Comparison of ENCODE assay signal across 26 cellular contexts in the genomic region with DNA sequence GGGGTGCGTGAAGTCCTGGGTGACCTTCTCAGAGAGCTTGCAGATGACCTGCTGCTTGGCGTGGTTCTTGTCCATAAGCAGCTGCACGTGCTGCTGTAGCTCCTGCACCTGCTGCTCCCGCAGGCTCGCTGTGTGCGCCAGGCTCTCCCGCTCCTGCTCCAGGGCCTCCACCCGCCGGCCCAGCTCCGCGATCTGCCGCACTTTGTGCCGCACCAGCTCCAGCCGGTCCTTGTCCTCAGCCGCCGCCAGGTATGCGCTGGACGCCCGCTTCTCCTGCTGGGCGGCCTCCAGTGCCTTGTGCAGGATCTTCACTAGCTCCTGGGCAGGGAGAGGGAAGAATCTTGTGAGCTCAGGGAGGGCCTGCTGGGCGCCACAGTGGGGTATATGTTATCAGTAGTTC. TPM values are rescaled to one million over a fixed set of nuclear protein-coding genes. Genes with fewer than 3 reads are reported as not detected.
A peak's percentile ranks its signal among the peaks of the same experiment; 100 is the strongest.
DNase-seq lines count a peak whose midpoint lies in the region; ATAC-seq, FAIRE-seq and TF ChIP-seq lines count a peak whose summit lies in the region.
"Had no signal": no experiment of that assay in that cellular context is flagged by ENCODE, and none has a peak within 500 bp of the region (broad histone marks: within the 10 kb centered on the region; RNA-seq: fewer than 3 reads in every experiment).

No MANE protein-coding gene starts in this region.

- peaks cover 33% of the 10 kb centered on the region for H3K4me1 ChIP-seq in mammary epithelial cell (ENCODE audit: insufficient read depth, low read length)
- H3K4me1 ChIP-seq in PC-9 (replicated peaks; ENCODE audit: insufficient read depth): peaks cover 90% of the 10 kb centered on the region
- H3K4me1 ChIP-seq in H1 (replicated peaks in 1 of 4; ENCODE audit: control insufficient read depth in 3 of 4, insufficient read depth in 4 of 4, low read length in 3 of 4): peaks cover 8 to 28% (median 16%) of the 10 kb centered on the region in 4 experiments
- peaks cover 0 to 10% (median 0%) of the 10 kb centered on the region in 6 donors for H3K4me1 ChIP-seq in spleen
- H3K4me1 ChIP-seq: BLaER1 had no signal

- no peak overlapping the region for H3K27ac ChIP-seq in mammary epithelial cell (ENCODE audit: insufficient read depth, low read depth, low read length)
- peak overlapping the region; percentile 93 for H3K27ac ChIP-seq in PC-9
- H3K27ac ChIP-seq in H1 (ENCODE audit: low read depth, low read length): no peak overlapping the region
- no peak overlapping the region for H3K27ac ChIP-seq in spleen
- H3K27ac ChIP-seq: 22Rv1, BLaER1, HL-60, KMS-11, SJCRH30 had no signal

- no peak overlapping the region for H4K8ac ChIP-seq in H1 (ENCODE audit: extremely low read depth, insufficient read depth, low read length)

- H3K4me2 ChIP-seq in mammary epithelial cell (ENCODE audit: insufficient read depth, low read depth, low read length): no peak overlapping the region
- peak overlapping the region; percentile 69; the same call in 1 of the 2 replicates for H3K4me2 ChIP-seq in PC-9
- no peak overlapping the region for H3K4me2 ChIP-seq in H1 (ENCODE audit: insufficient read depth in 1 of 2, low read depth in 2 of 2, low read length in 2 of 2)
- H3K4me2 ChIP-seq: BLaER1, KMS-11 had no signal

- no peak overlapping the region for H4K5ac ChIP-seq in H1 (ENCODE audit: insufficient read length, low read depth, low read length)

- H4K20me1 ChIP-seq in mammary epithelial cell (ENCODE audit: insufficient read depth, low read length) (no peaks in the 10 kb centered on the region), PC-9 (ENCODE audit: insufficient read depth) (no peaks in the 10 kb centered on the region), H1 (replicated peaks in 1 of 2; ENCODE audit: control insufficient read depth in 1 of 2, insufficient read depth in 2 of 2, low read length in 2 of 2) (no peaks in the 10 kb centered on the region)
- H4K20me1 ChIP-seq: BLaER1 had no signal

- BruUV-seq in MCF 10A (replicated peaks; lab: Mats Ljungman, UMichigan): no TSS peak
- no TSS peak for BruUV-seq in mammary epithelial cell (replicated peaks; lab: Mats Ljungman, UMichigan)
- BruUV-seq in PC-9 (replicated peaks; lab: Mats Ljungman, UMichigan): no TSS peak

- no peak for ATAC-seq in HG03039 (IDR thresholded peaks at IDR 0.05; ENCODE audit: unreplicated experiment)
- no peak for ATAC-seq in GM18870 (IDR thresholded peaks at IDR 0.05; ENCODE audit: unreplicated experiment)
- ATAC-seq: CD8-positive, alpha-beta T cell; GM12878; Panc1 had no signal

- H3K27me3 Mint-ChIP-seq in MCF 10A (ENCODE audit: insufficient read depth, unreplicated experiment): no peaks in the 10 kb centered on the region

- H3K4me3 ChIP-seq in mammary epithelial cell (replicated peaks in 1 of 3; ENCODE audit: insufficient read depth in 1 of 3, low read depth in 2 of 3, low read length in 3 of 3) (no peak overlapping the region), PC-9 (no peak overlapping the region), H1 (ENCODE audit: extremely low read depth in 1 of 4, insufficient read depth in 2 of 4, low read depth in 3 of 4, low read length in 4 of 4) (no peak overlapping the region), spleen (no peak overlapping the region)
- H3K4me3 ChIP-seq: BLaER1, GM12878, SJCRH30 had no signal

- no peak overlapping the region for H3K18ac ChIP-seq in H1 (ENCODE audit: extremely low read depth, low read length)

- H3K9me2 ChIP-seq in PC-9 (ENCODE audit: insufficient read depth): no peaks in the 10 kb centered on the region

- H3K23ac ChIP-seq in H1 (ENCODE audit: insufficient read length): no peak overlapping the region

- H3K4me3 Mint-ChIP-seq in MCF 10A (ENCODE audit: unreplicated experiment): no peak overlapping the region
- H3K4me3 Mint-ChIP-seq: CD8-positive, alpha-beta T cell had no signal

- WGBS in mammary epithelial cell (ENCODE audit: low coverage, missing lambda C conversion rate): 100% methylated on average over 10 of the region's 21 CpGs
- 89% methylated on average over 19 of the region's 21 CpGs; no CpG with 5 or more reads in 1 of the 2 experiments for WGBS in H1 (ENCODE audit: extremely low coverage in 1 of 2, insufficient coverage in 1 of 2, insufficient read length in 1 of 2, insufficient replicate concordance in 2 of 2, low coverage in 1 of 2, low lambda C conversion rate in 2 of 2, missing lambda C conversion rate in 1 of 2), 2 experiments
- WGBS in spleen, 5 donors: 94 to 99% (median 96%) methylated on average over 21 of the region's 21 CpGs

- peak overlapping the region; percentile 98; the same call in 1 of the 2 replicates for H2BK12ac ChIP-seq in H1 (ENCODE audit: low read depth, low read length)

- H3K27me3 ChIP-seq in mammary epithelial cell (ENCODE audit: insufficient read depth, low read length) (no peaks in the 10 kb centered on the region), PC-9 (ENCODE audit: insufficient read depth, low read depth) (no peaks in the 10 kb centered on the region), H1 (replicated peaks in 1 of 4; ENCODE audit: control insufficient read depth in 3 of 4, extremely low read depth in 1 of 4, insufficient read depth in 3 of 4, low read length in 3 of 4) (no peaks in the 10 kb centered on the region), spleen (replicated peaks in 1 of 7) (no peaks in the 10 kb centered on the region)
- H3K27me3 ChIP-seq: BLaER1, SJCRH30 had no signal

- no peak overlapping the region for H2AFZ ChIP-seq in mammary epithelial cell (ENCODE audit: low read depth, low read length)
- H2AFZ ChIP-seq in PC-9: no peak overlapping the region
- no peak overlapping the region for H2AFZ ChIP-seq in H1 (ENCODE audit: low read length)

- TF ChIP-seq CTCF in MCF 10A (IDR thresholded peaks at IDR 0.05; ENCODE audit: unreplicated experiment): no peak
- no peak for TF ChIP-seq CTCF in mammary epithelial cell (conservative IDR thresholded peaks at IDR 0.05 in 1 of 2, IDR thresholded peaks at IDR 0.05 in 1 of 2; ENCODE audit: extremely low read depth in 1 of 2, insufficient read depth in 1 of 2, low read depth in 1 of 2, low read length in 2 of 2)
- TF ChIP-seq CTCF in PC-9 (conservative IDR thresholded peaks at IDR 0.05): no peak
- TF ChIP-seq CTCF in H1 (IDR thresholded peaks at IDR 0.05; ENCODE audit: control extremely low read depth in 1 of 3, insufficient read depth in 1 of 3, low read depth in 1 of 3, low read length in 3 of 3): no peak
- TF ChIP-seq CTCF in spleen (IDR thresholded peaks at IDR 0.05 in 8 of 11, conservative IDR thresholded peaks at IDR 0.05 in 3 of 11): no peak

- intact Hi-C loops in MCF 10A (cut with micrococcal nuclease) (no loop called here), mammary epithelial cell (cut with micrococcal nuclease) (no loop called here), PC-9 (cut with micrococcal nuclease; ENCODE audit: unreplicated experiment) (no loop called here), spleen (cut with DNase I; ENCODE audit: low total_unique reads) (no loop called here)

- H3K36me3 Mint-ChIP-seq in MCF 10A (ENCODE audit: insufficient read depth, unreplicated experiment): peaks cover 75% of the 10 kb centered on the region

- no peaks in the 10 kb centered on the region for H3K9me3 Mint-ChIP-seq in MCF 10A (ENCODE audit: unreplicated experiment)
- H3K9me3 Mint-ChIP-seq: CD8-positive, alpha-beta T cell had no signal

- CTCF ChIA-PET in MCF 10A (lab: Yijun Ruan, JAX): interaction anchor here (0.5 to 2.5 kb wide), 8 partner anchors 14 to 606 kb away, joined by 3 to 13 read pairs (median 5); no protein-coding TSS in a partner anchor
- CTCF ChIA-PET in mammary epithelial cell (lab: Charles Lee; ENCODE audit: low non-redundant PET): interaction anchor here (0.6 kb wide), 1 partner anchor 627 kb away, joined by 3 read pairs; no protein-coding TSS in a partner anchor
- CTCF ChIA-PET in PC-9 (lab: Charles Lee): no interaction called here
- CTCF ChIA-PET in H1 (lab: Charles Lee; ENCODE audit: partially characterized antibody): interaction anchor here (0.6 to 2.2 kb wide), 10 partner anchors 10 to 39 kb away, joined by 3 to 11 read pairs (median 6); no protein-coding TSS in a partner anchor

- peak overlapping the region; percentile 77 for H3K27ac Mint-ChIP-seq in MCF 10A (ENCODE audit: low read depth, unreplicated experiment)
- H3K27ac Mint-ChIP-seq: CD8-positive, alpha-beta T cell had no signal

- peaks cover 75% of the 10 kb centered on the region for H3F3A ChIP-seq in PC-9 (ENCODE audit: insufficient read depth, low read depth)

- H3K4me1 Mint-ChIP-seq in MCF 10A (ENCODE audit: insufficient read depth, unreplicated experiment): peaks cover 13% of the 10 kb centered on the region

- no peaks in the 10 kb centered on the region for H3K79me1 ChIP-seq in H1 (ENCODE audit: low read depth, low read length)

- peak overlapping the region; percentile 5; the same call in 1 of the 2 replicates for H2BK15ac ChIP-seq in H1 (ENCODE audit: low read length)

- DNase-seq in MCF 10A (ENCODE audit: unreplicated experiment) (no peak), mammary epithelial cell (no peak), PC-9 (no peak), H1 (ENCODE audit: low read depth in 1 of 2, low spot score in 2 of 2) (no peak), spleen (peak; percentile 60)
- DNase-seq in activated naive CD4-positive, alpha-beta T cell treated with Interleukin-2 at 50 U/mL for 16 hours: no peak
- DNase-seq: ACHN; Calu3; CD8-positive, alpha-beta T cell; GOT3; NCI-H1105; NCI-H146; NCI-H2029; NCI-H345; NCI-H524; NCI-H774; NK-92 treated with Interleukin-12 subunit alpha and Interleukin-12 subunit beta, amount 100 ng/mL, for 24 hours; SJCRH30 had no signal

- H3K56ac ChIP-seq in H1 (replicated peaks; ENCODE audit: insufficient read length, low read depth, low read length): no peak overlapping the region

- H2BK20ac ChIP-seq in H1 (ENCODE audit: low read length): 0 out of 2 replicates have a peak overlapping the region, but pooled peaks have one; percentile 3

- H3K9ac ChIP-seq in mammary epithelial cell (ENCODE audit: insufficient read depth, low read length): no peak overlapping the region
- H3K9ac ChIP-seq in H1 (replicated peaks in 1 of 4; ENCODE audit: extremely low read depth in 1 of 4, low read depth in 3 of 4, low read length in 3 of 4): peak overlapping the region in 1 of 4 experiments; percentile 4; a peak in 2 of 7 replicates
- H3K9ac ChIP-seq: BLaER1, KMS-11 had no signal

- H2BK5ac ChIP-seq in H1 (ENCODE audit: low read depth, low read length): peak overlapping the region; percentile 7; the same call in 1 of the 2 replicates

- no peak for TF ChIP-seq POLR2A in H1 (IDR thresholded peaks at IDR 0.05; ENCODE audit: control extremely low read depth in 1 of 2, low read depth in 2 of 2, low read length in 2 of 2)
- TF ChIP-seq POLR2A in spleen (IDR thresholded peaks at IDR 0.05): no peak

- H4K91ac ChIP-seq in H1 (replicated peaks; ENCODE audit: insufficient read length, low read length): peak overlapping the region; percentile 44

- no peak for TF ChIP-seq RAD21 in H1 (IDR thresholded peaks at IDR 0.05 in 1 of 2, conservative IDR thresholded peaks at IDR 0.05 in 1 of 2; ENCODE audit: low read depth in 2 of 2, low read length in 2 of 2)

- peaks cover 43% of the 10 kb centered on the region for H3K79me2 ChIP-seq in mammary epithelial cell (ENCODE audit: insufficient read depth, low read length)
- peaks cover 31% of the 10 kb centered on the region for H3K79me2 ChIP-seq in PC-9 (ENCODE audit: low read depth)
- no peaks in the 10 kb centered on the region for H3K79me2 ChIP-seq in H1 (ENCODE audit: control insufficient read depth in 1 of 2, insufficient read depth in 2 of 2, low read length in 2 of 2)

- H3K9me3 ChIP-seq in mammary epithelial cell (replicated peaks; ENCODE audit: insufficient read depth, low read length) (no peaks in the 10 kb centered on the region), PC-9 (ENCODE audit: insufficient read depth, low read depth) (no peaks in the 10 kb centered on the region), H1 (ENCODE audit: insufficient read depth in 2 of 2, low read depth in 1 of 2, low read length in 1 of 2) (no peaks in the 10 kb centered on the region), spleen (no peaks in the 10 kb centered on the region)
- H3K9me3 ChIP-seq: BLaER1, SJCRH30 had no signal

- no peaks in the 10 kb centered on the region for H3K23me2 ChIP-seq in H1 (ENCODE audit: low read depth, low read length)

- H2AK5ac ChIP-seq in H1 (ENCODE audit: low read depth, low read length): no peak overlapping the region

- H2BK120ac ChIP-seq in H1 (replicated peaks; ENCODE audit: low read depth, low read length): no peak overlapping the region

- in situ Hi-C loops in mammary epithelial cell (cut with MboI; ENCODE audit: low sequenced_read_pairs in 2 of 2): no loop called here

- H3K14ac ChIP-seq in H1 (ENCODE audit: insufficient read length): no peak overlapping the region

- dilution Hi-C loops in mammary epithelial cell (cut with HindIII; ENCODE audit: low sequenced_read_pairs): loop anchor here (5.0 kb wide), 1 partner anchor 61 kb away; no protein-coding TSS in a partner anchor

- H3K36me3 ChIP-seq in mammary epithelial cell (ENCODE audit: insufficient read depth, low read length): peaks cover 31% of the 10 kb centered on the region
- peaks cover 27% of the 10 kb centered on the region for H3K36me3 ChIP-seq in PC-9 (ENCODE audit: low read depth)
- peaks cover 0 to 3% (median 0%) of the 10 kb centered on the region in 4 experiments; a peak in 2 of 8 replicates for H3K36me3 ChIP-seq in H1 (ENCODE audit: control insufficient read depth in 2 of 4, insufficient read depth in 4 of 4, low read length in 3 of 4)
- H3K36me3 ChIP-seq in spleen: peaks cover 0 to 93% (median 32%) of the 10 kb centered on the region in 6 donors
- H3K36me3 ChIP-seq: SJCRH30 had no signal

- TF ChIP-seq EP300 in H1 (IDR thresholded peaks at IDR 0.05; ENCODE audit: borderline replicate concordance in 1 of 2, low read depth in 2 of 2, low read length in 2 of 2): no peak

- FAIRE-seq in H1 (lab: Jason Lieb, UNC): no peak
- FAIRE-seq: GM12878 had no signal

- no peak overlapping the region for H3K4ac ChIP-seq in H1 (replicated peaks; ENCODE audit: insufficient read length, low read depth, low read length)

- POLR2A ChIA-PET in MCF 10A (lab: Yijun Ruan, JAX): interaction anchor here (3.4 to 5.3 kb wide), 3 partner anchors 12 to 34 kb away, joined by 12 to 91 read pairs (median 48); a partner anchor contains a TSS
- POLR2A ChIA-PET in PC-9 (lab: Charles Lee; ENCODE audit: unreplicated experiment): interaction anchor here (0.6 kb wide), 2 partner anchors 35 to 1000 kb away, joined by 3 to 7 read pairs; a partner anchor contains a TSS
- POLR2A ChIA-PET in H1 (lab: Charles Lee; ENCODE audit: partially characterized antibody): interaction anchor here (0.6 to 4.0 kb wide), 6 partner anchors 9 to 164 kb away, joined by 3 to 27 read pairs (median 4); a partner anchor contains a TSS

RNA-seq across cellular contexts. Expression of a gene that starts 28.5 kb away (rescaled TPM):
- total RNA-seq in MCF 10A (2022) (3.4 and 3.9 TPM in 2 replicates), mammary epithelial cell (10 to 100 TPM in 1 of 2 donors, 1 to 10 TPM in 1; 9.7 to 19.7 TPM), PC-9 (2021) (19.5 and 19.8 TPM in 2 replicates), spleen (10 to 100 TPM in 1 of 7 donors, 1 to 10 TPM in 6; 5.1 to 11.0 (median 6.8) TPM)
- polyA plus RNA-seq in mammary epithelial cell (17.4 TPM), H1 (2011; rRNA removed) (13.7 and 15.3 TPM in 2 replicates), spleen (1 to 10 TPM; 1.3 to 2.2 (median 1.7) TPM)
- 18.8 TPM for polyA minus RNA-seq in mammary epithelial cell
- 26.2 and 27.9 TPM in 2 replicates for total RNA-seq in H1 (2021; fragmentation: NEBNext Ultra II Directional; extraction: Animal tissue kit (Norgen Biotek cat#: 25700))
- 17.8 TPM for polyA plus RNA-seq in H1 (2011; cell fraction: cytosol; rRNA removed)
- polyA plus RNA-seq in H1 (2011; cell fraction: nucleus; rRNA removed): 10.6 TPM
- polyA plus RNA-seq in H1 (2012, experiment 1 of 2): 13.2 to 15.8 TPM (median 13.7 TPM) in 4 replicates
- polyA plus RNA-seq in H1 (2012, experiment 2 of 2): 5.4 TPM
- polyA plus RNA-seq in H1 (2013, experiment 1 of 2): 25.8 TPM
- polyA plus RNA-seq in H1 (2013, experiment 2 of 2): 26.8 TPM
- polyA minus RNA-seq in H1 (2011; rRNA and poly(A)+ RNA removed): 26.1 and 31.3 TPM in 2 replicates
- polyA minus RNA-seq in H1 (2011; cell fraction: cytosol; rRNA and poly(A)+ RNA removed): 13.2 TPM
- 8.3 TPM for polyA minus RNA-seq in H1 (2011; cell fraction: nucleus; rRNA and poly(A)+ RNA removed)

RNA-seq across cellular contexts. Expression of a gene that starts 34.5 kb away (rescaled TPM):
- total RNA-seq in MCF 10A (2022) (58.4 and 62.7 TPM in 2 replicates), mammary epithelial cell (10 to 100 TPM; 86.7 to 98.2 TPM), PC-9 (2021) (42.9 and 44.7 TPM in 2 replicates), spleen (10 to 100 TPM; 10.7 to 27.2 (median 13.0) TPM)
- polyA plus RNA-seq in mammary epithelial cell (73.1 TPM), H1 (2011; rRNA removed) (7.4 and 10.9 TPM in 2 replicates), spleen (1 to 10 TPM; 2.7 to 8.0 (median 5.7) TPM)
- polyA minus RNA-seq in mammary epithelial cell: 68.2 TPM
- 7.4 and 8.0 TPM in 2 replicates for total RNA-seq in H1 (2021; fragmentation: NEBNext Ultra II Directional; extraction: Animal tissue kit (Norgen Biotek cat#: 25700))
- 7.7 TPM for polyA plus RNA-seq in H1 (2011; cell fraction: cytosol; rRNA removed)
- polyA plus RNA-seq in H1 (2011; cell fraction: nucleus; rRNA removed): 15.0 TPM
- polyA plus RNA-seq in H1 (2012, experiment 1 of 2): 4.2 to 6.0 TPM (median 4.9 TPM) in 4 replicates
- 4.4 TPM for polyA plus RNA-seq in H1 (2012, experiment 2 of 2)
- polyA plus RNA-seq in H1 (2013, experiment 1 of 2): 7.4 TPM
- polyA plus RNA-seq in H1 (2013, experiment 2 of 2): 6.9 TPM
- polyA minus RNA-seq in H1 (2011; rRNA and poly(A)+ RNA removed): 7.0 and 7.4 TPM in 2 replicates
- polyA minus RNA-seq in H1 (2011; cell fraction: cytosol; rRNA and poly(A)+ RNA removed): 4.3 TPM
- polyA minus RNA-seq in H1 (2011; cell fraction: nucleus; rRNA and poly(A)+ RNA removed): 8.0 TPM
